8 cellular contexts compared by ENCODE assay signal in genomic region chr1:1407957-1408318, GRCh38. TPM values are rescaled to one million over a fixed set of nuclear protein-coding genes. Genes with fewer than 3 reads are reported as not detected.
DNase-seq lines count a peak whose midpoint lies in the region; ATAC-seq and TF ChIP-seq lines count a peak whose summit lies in the region.

No MANE protein-coding gene starts in this region.

- H3K27me3 ChIP-seq in kidney epithelial cell (ENCODE audit: control insufficient read depth, insufficient read depth, low read length) (no peaks in the 10 kb centered on the region), thoracic aorta (replicated peaks; ENCODE audit: insufficient read depth) (no peaks in the 10 kb centered on the region)

- no peak for TF ChIP-seq CTCF in kidney epithelial cell (IDR thresholded peaks at IDR 0.05; ENCODE audit: insufficient read depth, low read length, poor library complexity, severe bottlenecking)
- TF ChIP-seq CTCF in thoracic aorta (IDR thresholded peaks at IDR 0.05): no peak

- ATAC-seq in thoracic aorta (ENCODE audit: insufficient number of reproducible peaks, low FRiP score, low read depth) (no peak), GM18519 (IDR thresholded peaks at IDR 0.05; ENCODE audit: low FRiP score, unreplicated experiment) (no peak), GM19397 (IDR thresholded peaks at IDR 0.05; ENCODE audit: unreplicated experiment) (no peak)

- H3K36me3 Mint-ChIP-seq in activated naive CD8-positive, alpha-beta T cell treated with anti-CD3 and anti-CD28 coated beads for 36 hours: peaks cover 48% of the 10 kb centered on the region

- no peak overlapping the region for H3K27ac ChIP-seq in thoracic aorta

- H3K9me3 Mint-ChIP-seq in activated naive CD8-positive, alpha-beta T cell treated with anti-CD3 and anti-CD28 coated beads for 36 hours: no peaks in the 10 kb centered on the region

- peak; percentile 34 for DNase-seq in activated CD4-positive, alpha-beta T cell treated with anti-CD3 and anti-CD28 coated beads for 48 hours
- no peak for DNase-seq in activated CD4-positive, alpha-beta T cell treated with anti-CD3 and anti-CD28 coated beads for 1 hour
- no peak for DNase-seq in activated naive CD8-positive, alpha-beta T cell treated with anti-CD3 and anti-CD28 coated beads for 36 hours
- DNase-seq in kidney epithelial cell (ENCODE audit: low read depth) (no peak), thoracic aorta (ENCODE audit: low spot score) (no peak), A172 (ENCODE audit: low spot score) (no peak)

- no peaks in the 10 kb centered on the region for H3K9me3 ChIP-seq in thoracic aorta

- peak overlapping the region; percentile 91 for H3K4me3 Mint-ChIP-seq in activated naive CD8-positive, alpha-beta T cell treated with anti-CD3 and anti-CD28 coated beads for 36 hours

- peaks cover 15 to 36% of the 10 kb centered on the region in 2 donors for H3K4me1 ChIP-seq in thoracic aorta (ENCODE audit: control insufficient read depth in 1 of 2, low read depth in 2 of 2)

- H3K4me3 ChIP-seq in kidney epithelial cell (ENCODE audit: low read depth, low read length) (peak overlapping the region; percentile 86), thoracic aorta (peak overlapping the region; percentile 100)

- peaks cover 36% of the 10 kb centered on the region for H3K4me1 Mint-ChIP-seq in activated naive CD8-positive, alpha-beta T cell treated with anti-CD3 and anti-CD28 coated beads for 36 hours

- H3K27me3 Mint-ChIP-seq in activated naive CD8-positive, alpha-beta T cell treated with anti-CD3 and anti-CD28 coated beads for 36 hours: no peaks in the 10 kb centered on the region

- H3K36me3 ChIP-seq in kidney epithelial cell (ENCODE audit: control insufficient read depth, insufficient read depth, low read length) (peaks cover 2% of the 10 kb centered on the region), thoracic aorta (peaks cover 20% of the 10 kb centered on the region)

- peak overlapping the region; percentile 87 for H3K27ac Mint-ChIP-seq in activated naive CD8-positive, alpha-beta T cell treated with anti-CD3 and anti-CD28 coated beads for 36 hours

RNA-seq across cellular contexts. Expression of gene MRPL20, which starts 0.8 kb away (rescaled TPM):
- 100 to 1,000 TPM; 181 to 182 TPM for total RNA-seq in activated naive CD8-positive, alpha-beta T cell treated with anti-CD3 and anti-CD28 coated beads for 36 hours
- total RNA-seq in kidney epithelial cell (134 and 159 TPM in 2 replicates), thoracic aorta (100 to 1,000 TPM in 1 of 2 donors, 10 to 100 TPM in 1; 96.9 to 121 TPM)
- total RNA-seq in A172 (2014; rRNA removed; shearing (Covaris generic)): 117 and 151 TPM in 2 replicates

RNA-seq across cellular contexts. Expression of gene CCNL2, which starts 8.8 kb away (rescaled TPM):
- total RNA-seq in activated naive CD8-positive, alpha-beta T cell treated with anti-CD3 and anti-CD28 coated beads for 36 hours: 10 to 100 TPM; 91.6 to 92.2 TPM
- 134 and 136 TPM in 2 replicates for total RNA-seq in kidney epithelial cell
- total RNA-seq in thoracic aorta: 100 to 1,000 TPM; 214 to 313 TPM
- 35.6 and 43.2 TPM in 2 replicates for total RNA-seq in A172 (2014; rRNA removed; shearing (Covaris generic))

RNA-seq across cellular contexts. Expression of gene ANKRD65, which starts 13.1 kb away (rescaled TPM):
- not detected for total RNA-seq in activated naive CD8-positive, alpha-beta T cell treated with anti-CD3 and anti-CD28 coated beads for 36 hours
- total RNA-seq in kidney epithelial cell (1.4 and 1.6 TPM in 2 replicates), thoracic aorta (under 1 TPM in 1 of 2 donors, not detected in 1; 0.68 TPM)
- total RNA-seq in A172 (2014; rRNA removed; shearing (Covaris generic)): 0.12 TPM in 1 of 2 replicates, not detected in the other

RNA-seq across cellular contexts. Expression of gene VWA1, which starts 27.6 kb away (rescaled TPM):
- total RNA-seq in activated naive CD8-positive, alpha-beta T cell treated with anti-CD3 and anti-CD28 coated beads for 36 hours: under 1 TPM; 0.25 to 0.44 TPM
- total RNA-seq in kidney epithelial cell (27.6 and 28.3 TPM in 2 replicates), thoracic aorta (10 to 100 TPM; 21.7 to 23.6 TPM)
- 0.91 and 2.0 TPM in 2 replicates for total RNA-seq in A172 (2014; rRNA removed; shearing (Covaris generic))

RNA-seq across cellular contexts. Expression of gene AURKAIP1, which starts 32.9 kb away (rescaled TPM):
- 100 to 1,000 TPM; 143 to 144 TPM for total RNA-seq in activated naive CD8-positive, alpha-beta T cell treated with anti-CD3 and anti-CD28 coated beads for 36 hours
- total RNA-seq in kidney epithelial cell (201 and 204 TPM in 2 replicates), thoracic aorta (10 to 100 TPM; 43.5 to 94.5 TPM)
- 120 and 123 TPM in 2 replicates for total RNA-seq in A172 (2014; rRNA removed; shearing (Covaris generic))
